In genomic region chr4:120452006-120452405, GRCh38 we compare ENCODE assay signal across 21 cellular contexts.
"Had no signal": no experiment of that assay in that cellular context is flagged by ENCODE, and none has a peak within 500 bp of the region (broad histone marks: within the 10 kb centered on the region; RNA-seq: fewer than 3 reads in every experiment).

No MANE protein-coding gene starts in this region.

- H3K4me3 ChIP-seq: body of pancreas, cardiac muscle cell, heart left ventricle, right lobe of liver, smooth muscle cell, thoracic aorta had no signal

- H3K27ac ChIP-seq: body of pancreas, cardiac muscle cell, heart left ventricle, right lobe of liver, thoracic aorta had no signal

- H3K4me1 ChIP-seq: body of pancreas, right lobe of liver had no signal

- H3K4me2 ChIP-seq: smooth muscle cell had no signal

- H3K36me3 ChIP-seq: cardiac muscle cell, heart left ventricle, right lobe of liver, thoracic aorta had no signal

- ATAC-seq: activated T-helper 17 cell treated with anti-CD3 and anti-CD28 coated beads, Interleukin-2, amount 50 U/mL, for 72 hours; body of pancreas; heart left ventricle; left cardiac atrium; right lobe of liver; WTC11 had no signal

- H3K27me3 ChIP-seq: body of pancreas, cardiac muscle cell, heart left ventricle, right lobe of liver had no signal

- H3K9me3 ChIP-seq: body of pancreas, heart left ventricle, right lobe of liver, thoracic aorta had no signal

- FAIRE-seq: endometrium had no signal

- DNase-seq: activated naive CD4-positive, alpha-beta T cell; activated T-cell treated with anti-CD3 and anti-CD28 coated beads, Interleukin-2, amount 50 U/mL, for 1 hour; amygdala; body of pancreas; effector CD4-positive, alpha-beta T cell; heart left ventricle; islet precursor cell; left cardiac atrium; nucleus accumbens; right lobe of liver; stimulated activated CD4-positive, alpha-beta T cell treated with anti-CD3 and anti-CD28 coated beads, Interleukin-15, amount 100 ng/mL, for 24 hours; stimulated activated CD4-positive, alpha-beta T cell treated with anti-CD3 and anti-CD28 coated beads, Interleukin-2, amount 100 ng/mL, for 48 hours; stimulated activated naive CD4-positive, alpha-beta T cell; T-helper 1 cell; T-helper 9 cell had no signal
